ENCODE assay signal across 8 cellular contexts in genomic region chr3:81485444-81485865, GRCh38.
A peak's percentile ranks its signal among the peaks of the same experiment; 100 is the strongest.
DNase-seq lines count a peak whose midpoint lies in the region; ATAC-seq and TF ChIP-seq lines count a peak whose summit lies in the region.

No MANE protein-coding gene starts in this region.

- DNase-seq in M059J (ENCODE audit: low read depth) (peak; percentile 66), fibroblast of the conjunctiva (ENCODE audit: low read depth) (peak; percentile 70), GM19238 (ENCODE audit: insufficient read length, low spot score) (no peak), NCI-H128 (lab: John Stamatoyannopoulos, UW; ENCODE audit: unreplicated experiment) (no peak), activated gamma-delta T cell (lab: John Stamatoyannopoulos, UW) (no peak), lower leg skin (ENCODE audit: low spot score in 2 of 2) (no peak)

- no peaks in the 10 kb centered on the region for H3K9me3 ChIP-seq in DOHH2 (ENCODE audit: control insufficient read depth, insufficient read depth, low read length)

- no peaks in the 10 kb centered on the region for H3K27me3 ChIP-seq in DOHH2 (ENCODE audit: control insufficient read depth, low read length)

- WGBS in lower leg skin, 2 donors = 20 to 32% methylated on average over 5 of the region's 5 CpGs

- H3F3A ChIP-seq in DOHH2 (ENCODE audit: control insufficient read depth, insufficient read depth) = no peaks in the 10 kb centered on the region

- intact Hi-C loops in lower leg skin (cut with DNase I; ENCODE audit: low total_unique reads) = no loop called here

- no peaks in the 10 kb centered on the region for H4K20me1 ChIP-seq in DOHH2 (ENCODE audit: control insufficient read depth, insufficient read depth, low read depth, low read length)

- no peaks in the 10 kb centered on the region for H3K9me2 ChIP-seq in DOHH2 (replicated peaks; ENCODE audit: control insufficient read depth, low read length)

- peak overlapping the region; percentile 53 for H3K4me2 ChIP-seq in DOHH2 (ENCODE audit: low read length)

- no peaks in the 10 kb centered on the region for H3K36me3 ChIP-seq in DOHH2 (ENCODE audit: control insufficient read depth, low read length)

- H3K79me2 ChIP-seq in DOHH2 (ENCODE audit: control insufficient read depth, low read length) = no peaks in the 10 kb centered on the region

- TF ChIP-seq CTCF in DOHH2 (IDR thresholded peaks at IDR 0.05; ENCODE audit: low read depth, low read length, poor library complexity, severe bottlenecking) (no peak), lower leg skin (IDR thresholded peaks at IDR 0.05) (no peak)

- peaks cover 12% of the 10 kb centered on the region for H3K4me1 ChIP-seq in DOHH2 (ENCODE audit: control insufficient read depth, low read length)

- no peak for TF ChIP-seq POLR2A in lower leg skin (IDR thresholded peaks at IDR 0.05)

- H3K27ac ChIP-seq in DOHH2 (ENCODE audit: low read depth, low read length) = no peak overlapping the region

- H3K4me3 ChIP-seq in DOHH2 (ENCODE audit: low read length) = 0 out of 2 replicates have a peak overlapping the region, but pooled peaks have one; percentile 2
- no peak overlapping the region for H3K4me3 ChIP-seq in lower leg skin (ENCODE audit: low read depth, poor library complexity, severe bottlenecking)

- ATAC-seq in GM21717 (IDR thresholded peaks at IDR 0.05; ENCODE audit: unreplicated experiment) = peak; percentile 98

Comparison
In these comparisons a context has a peak if more than half of its experiments do, and no peak if none do; other contexts are left out.
1. DNase-seq: peak in M059J (single experiment) and fibroblast of the conjunctiva (single experiment); none in GM19238 (single experiment), NCI-H128 (single experiment), activated gamma-delta T cell (single experiment) and lower leg skin (0 of 2).